Comparison of ENCODE assay signal across 20 cellular contexts in the genomic region with DNA sequence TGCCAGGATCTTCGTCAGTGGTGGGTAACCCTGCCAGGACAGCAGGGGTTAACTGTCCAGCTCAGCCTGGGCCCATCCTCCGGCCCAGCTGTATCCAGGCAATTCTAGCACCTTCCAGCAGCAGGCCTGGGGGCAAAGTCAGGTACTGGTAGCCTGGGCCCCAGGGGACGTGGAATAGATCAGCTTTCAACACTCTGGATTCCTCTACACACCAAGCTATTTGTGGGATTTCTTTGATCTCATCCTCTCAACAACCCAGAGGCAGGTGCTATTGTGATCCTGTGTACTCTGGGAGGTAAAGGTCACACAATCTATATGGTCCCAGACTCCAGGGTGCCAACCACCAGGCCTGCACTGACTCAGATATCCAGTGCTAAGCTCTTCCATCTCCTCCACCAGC. TPM values are rescaled to one million over a fixed set of nuclear protein-coding genes. Genes with fewer than 3 reads are reported as not detected.
DNase-seq lines count a peak whose midpoint lies in the region; ATAC-seq and TF ChIP-seq lines count a peak whose summit lies in the region.
"Had no signal": no experiment of that assay in that cellular context is flagged by ENCODE, and none has a peak within 500 bp of the region (broad histone marks: within the 10 kb centered on the region; RNA-seq: fewer than 3 reads in every experiment).

No MANE protein-coding gene starts in this region.

- ATAC-seq in Right ventricle myocardium superior (ENCODE audit: poor library complexity) (no peak), HCT116 (peak; percentile 27), WTC11 (no peak), HG03457 (IDR thresholded peaks at IDR 0.05; ENCODE audit: unreplicated experiment) (no peak), GM18873 (IDR thresholded peaks at IDR 0.05; ENCODE audit: low FRiP score, unreplicated experiment) (no peak)
- ATAC-seq: T-cell had no signal

- POLR2A ChIA-PET in HCT116 (lab: Charles Lee) (no interaction called here), WTC11 (lab: Charles Lee) (interaction anchor here (0.5 to 0.6 kb wide), 2 partner anchors 111 to 114 kb away, joined by 4 to 12 read pairs; no protein-coding TSS in a partner anchor)

- H3K27me3 ChIP-seq in right atrium auricular region (no peaks in the 10 kb centered on the region), HCT116 (ENCODE audit: insufficient read depth, low read length) (no peaks in the 10 kb centered on the region), trophoblast cell (ENCODE audit: insufficient read depth, low read length) (no peaks in the 10 kb centered on the region), adrenal gland (no peaks in the 10 kb centered on the region)
- H3K27me3 ChIP-seq: Peyer's patch had no signal

- no CpG with 5 or more reads among the region's 3 CpGs for WGBS in trophoblast cell (ENCODE audit: extremely low coverage, insufficient coverage, insufficient read length)
- WGBS in adrenal gland, 4 donors, result 78 to 100% (median 85%) methylated on average over 1 to 3 of the region's 3 CpGs

- RAD21 ChIA-PET in HCT116 (lab: Charles Lee; ENCODE audit: low non-redundant PET in 1 of 2, low total read pairs in 2 of 2, uncharacterized antibody in 2 of 2, unreplicated experiment in 2 of 2), result no interaction called here

- H3K79me1 ChIP-seq in trophoblast cell (ENCODE audit: low read length), result no peaks in the 10 kb centered on the region

- H3K4me1 ChIP-seq in right atrium auricular region (no peaks in the 10 kb centered on the region), HCT116 (ENCODE audit: control insufficient read depth in 1 of 2, insufficient read depth in 2 of 2, low read length in 2 of 2) (no peaks in the 10 kb centered on the region), trophoblast cell (ENCODE audit: control insufficient read depth in 1 of 2, insufficient read depth in 2 of 2, low read length in 2 of 2) (peaks cover 8 to 9% of the 10 kb centered on the region in 2 experiments), adrenal gland (replicated peaks in 1 of 2) (no peaks in the 10 kb centered on the region)
- H3K4me1 ChIP-seq: HAP-1, Peyer's patch had no signal

- H3K4ac ChIP-seq in trophoblast cell (ENCODE audit: low read depth, low read length), result no peak overlapping the region

- no peak overlapping the region for H4K91ac ChIP-seq in trophoblast cell (ENCODE audit: low read depth, low read length)

- intact Hi-C loops in Right ventricle myocardium superior (cut with DNase I) (no loop called here), HCT116 (cut with micrococcal nuclease) (no loop called here), adrenal gland (cut with DNase I) (no loop called here)

- H3K9me3 ChIP-seq in right atrium auricular region, result no peaks in the 10 kb centered on the region
- H3K9me3 ChIP-seq in HCT116 (ENCODE audit: control insufficient read depth in 1 of 2, insufficient read depth in 1 of 2, low read depth in 1 of 2, low read length in 2 of 2), result no peaks in the 10 kb centered on the region
- peaks cover 2% of the 10 kb centered on the region for H3K9me3 ChIP-seq in trophoblast cell (ENCODE audit: insufficient read depth, low read depth, low read length)
- no peaks in the 10 kb centered on the region for H3K9me3 ChIP-seq in adrenal gland (replicated peaks in 1 of 3)
- H3K9me3 ChIP-seq: HAP-1, Peyer's patch, SK-N-SH had no signal

- peaks cover 38% of the 10 kb centered on the region for H3K36me3 Mint-ChIP-seq in WTC11

- H3K9me3 Mint-ChIP-seq in WTC11, result no peaks in the 10 kb centered on the region
- H3K9me3 Mint-ChIP-seq: T-cell had no signal

- H2BK120ac ChIP-seq in trophoblast cell (ENCODE audit: insufficient read depth, low read length, poor library complexity), result no peak overlapping the region

- no peak for TF ChIP-seq RAD21 in HCT116 (IDR thresholded peaks at IDR 0.05; ENCODE audit: low read depth)

- no peak overlapping the region for H4K8ac ChIP-seq in trophoblast cell (ENCODE audit: low read depth, low read length)

- no peak overlapping the region for H3K23ac ChIP-seq in trophoblast cell (ENCODE audit: low read length)

- no peak overlapping the region for H2BK12ac ChIP-seq in trophoblast cell (ENCODE audit: low read length)

- H3K27ac Mint-ChIP-seq in WTC11, result no peak overlapping the region
- H3K27ac Mint-ChIP-seq: T-cell had no signal

- H2AFZ ChIP-seq in HCT116 (ENCODE audit: low read depth, low read length, poor library complexity, severe bottlenecking) (no peak overlapping the region), trophoblast cell (ENCODE audit: insufficient read depth, low read length, poor library complexity) (no peak overlapping the region)
- H2AFZ ChIP-seq: GM23248 had no signal

- H3K36me3 ChIP-seq in right atrium auricular region (peaks cover 1% of the 10 kb centered on the region), HCT116 (ENCODE audit: control insufficient read depth in 1 of 2, insufficient read depth in 2 of 2, low read length in 2 of 2) (no peaks in the 10 kb centered on the region), trophoblast cell (ENCODE audit: control insufficient read depth in 1 of 2, insufficient read depth in 2 of 2, low read length in 2 of 2) (peaks cover 3 to 8% of the 10 kb centered on the region in 2 experiments), adrenal gland (replicated peaks in 1 of 2) (no peaks in the 10 kb centered on the region)
- H3K36me3 ChIP-seq: HAP-1, Peyer's patch had no signal

- H2BK5ac ChIP-seq in trophoblast cell (ENCODE audit: low read depth, low read length, poor library complexity), result no peak overlapping the region

- no peaks in the 10 kb centered on the region for H3K4me1 Mint-ChIP-seq in WTC11
- H3K4me1 Mint-ChIP-seq: T-cell had no signal

- TF ChIP-seq POLR2A in HCT116 (IDR thresholded peaks at IDR 0.05; ENCODE audit: borderline replicate concordance, extremely low read depth, insufficient read depth, insufficient read length) (no peak), adrenal gland (IDR thresholded peaks at IDR 0.05) (no peak)

- H3K4me3 ChIP-seq in right atrium auricular region (no peak overlapping the region), HCT116 (replicated peaks in 1 of 2; ENCODE audit: low read depth in 1 of 2, low read length in 2 of 2) (no peak overlapping the region), trophoblast cell (ENCODE audit: low read depth, low read length) (no peak overlapping the region), adrenal gland (no peak overlapping the region)
- H3K4me3 ChIP-seq: GM23248, HAP-1, Peyer's patch had no signal

- H3K9ac ChIP-seq in HCT116 (ENCODE audit: low read length) (no peak overlapping the region), trophoblast cell (ENCODE audit: low read length) (no peak overlapping the region)
- H3K9ac ChIP-seq: GM23248, SK-N-SH had no signal

- no peaks in the 10 kb centered on the region for H3K9me2 ChIP-seq in HCT116 (ENCODE audit: insufficient read depth)
- H3K9me2 ChIP-seq: SK-N-SH had no signal

- H2AK5ac ChIP-seq in trophoblast cell (ENCODE audit: low read length), result no peak overlapping the region

- no peak overlapping the region for H3K4me3 Mint-ChIP-seq in WTC11
- H3K4me3 Mint-ChIP-seq: T-cell had no signal

- no peak overlapping the region for H3K18ac ChIP-seq in trophoblast cell (ENCODE audit: low read length)

- peak; percentile 11 for DNase-seq in Right ventricle myocardium superior
- no peak for DNase-seq in right atrium auricular region (ENCODE audit: low spot score)
- no peak for DNase-seq in HCT116 (ENCODE audit: low read depth, low spot score)
- no peak for DNase-seq in WTC11 (ENCODE audit: low spot score)
- peak; percentile 94 to 97 for DNase-seq in trophoblast cell
- no peak for DNase-seq in adrenal gland
- DNase-seq: C1 segment of cervical spinal cord; GDM1; GM23248; NCI-H1417; NCI-H187; NCI-H748 treated with DMSO at 0.1 percent for 48 hours; NK-92 treated with Interleukin-12 subunit alpha and Interleukin-12 subunit beta, amount 100 ng/mL, for 24 hours; Peyer's patch; SHP77 treated with DMSO at 0.1 percent for 48 hours; SK-N-SH; T-cell had no signal

- no peaks in the 10 kb centered on the region for H4K20me1 ChIP-seq in HCT116 (ENCODE audit: insufficient read depth)

- CTCF ChIA-PET in HCT116 (lab: Charles Lee) (no interaction called here), WTC11 (lab: Charles Lee) (interaction anchor here (0.5 to 1.7 kb wide), 3 partner anchors 20 to 216 kb away, joined by 4 to 6 read pairs (median 4); partner anchors contain the start of genes ENDOG and SH3GLB2)

- TF ChIP-seq CTCF in right atrium auricular region (IDR thresholded peaks at IDR 0.05), result no peak
- TF ChIP-seq CTCF in HCT116 (IDR thresholded peaks at IDR 0.05 in 2 of 3, conservative IDR thresholded peaks at IDR 0.05 in 1 of 3; ENCODE audit: borderline replicate concordance in 1 of 3, insufficient read depth in 1 of 3, low read depth in 2 of 3, low read length in 2 of 3), result no peak
- no peak for TF ChIP-seq CTCF in WTC11 (IDR thresholded peaks at IDR 0.05)
- no peak for TF ChIP-seq CTCF in adrenal gland (IDR thresholded peaks at IDR 0.05)

- no peak overlapping the region for H3K14ac ChIP-seq in trophoblast cell (ENCODE audit: low read length)

- no peak overlapping the region for H4K12ac ChIP-seq in trophoblast cell (ENCODE audit: low read depth, low read length)

- BruUV-seq in HCT116 (replicated peaks; lab: Mats Ljungman, UMichigan), result no TSS peak

- H3K27me3 Mint-ChIP-seq in WTC11 (ENCODE audit: low read depth), result no peaks in the 10 kb centered on the region
- H3K27me3 Mint-ChIP-seq: T-cell had no signal

- no peak overlapping the region for H3K4me2 ChIP-seq in HCT116 (ENCODE audit: low read length)
- H3K4me2 ChIP-seq in trophoblast cell (ENCODE audit: low read length), result no peak overlapping the region
- H3K4me2 ChIP-seq: SK-N-SH had no signal

- H3K79me2 ChIP-seq in HCT116 (ENCODE audit: insufficient read depth, low read length) (no peaks in the 10 kb centered on the region), trophoblast cell (ENCODE audit: control insufficient read depth, insufficient read depth, low read length, poor library complexity) (no peaks in the 10 kb centered on the region)

- H3K27ac ChIP-seq in right atrium auricular region, result no peak overlapping the region
- H3K27ac ChIP-seq in HCT116 (ENCODE audit: low read depth, low read length), result no peak overlapping the region
- H3K27ac ChIP-seq in trophoblast cell (ENCODE audit: low read depth, low read length), result no peak overlapping the region
- no peak overlapping the region for H3K27ac ChIP-seq in adrenal gland
- H3K27ac ChIP-seq: GM23248, Peyer's patch had no signal

RNA-seq across cellular contexts. Expression of gene SPOUT1, which starts 8.7 kb away (rescaled TPM):
- total RNA-seq in Right ventricle myocardium superior (15.8 TPM), right atrium auricular region (10 to 100 TPM in 1 of 2 donors, 1 to 10 TPM in 1; 8.5 to 11.6 TPM), HCT116 (2021; ENCODE audit: unreplicated experiment) (70.4 TPM), WTC11 (2021) (76.8 to 79.3 TPM (median 77.5 TPM) in 3 replicates), adrenal gland (10 to 100 TPM; 18.7 to 56.3 (median 41.0) TPM)
- polyA plus RNA-seq in HCT116 (2012), result 52.9 and 59.4 TPM in 2 replicates
- polyA plus RNA-seq in trophoblast cell (2013), result 12.7 and 12.8 TPM in 2 replicates
- polyA plus RNA-seq in adrenal gland, result 10 to 100 TPM; 20.8 to 51.6 (median 41.1) TPM

RNA-seq across cellular contexts. Expression of gene ENDOG, which starts 20.0 kb away (rescaled TPM):
- total RNA-seq in Right ventricle myocardium superior, result 89.0 TPM
- 10 to 100 TPM; 33.6 to 74.4 TPM for total RNA-seq in right atrium auricular region
- 27.2 TPM for total RNA-seq in HCT116 (2021; ENCODE audit: unreplicated experiment)
- polyA plus RNA-seq in HCT116 (2012), result 24.5 and 25.1 TPM in 2 replicates
- 25.8 to 28.7 TPM (median 25.8 TPM) in 3 replicates for total RNA-seq in WTC11 (2021)
- polyA plus RNA-seq in trophoblast cell (2013), result 9.7 and 10.2 TPM in 2 replicates
- 100 to 1,000 TPM in 1 of 8 donors, 10 to 100 TPM in 7; 26.8 to 113 (median 36.0) TPM for total RNA-seq in adrenal gland
- polyA plus RNA-seq in adrenal gland, result 10 to 100 TPM in 2 of 3 donors, 1 to 10 TPM in 1; 4.9 to 39.8 (median 19.1) TPM

RNA-seq across cellular contexts. Expression of gene KYAT1, which starts 43.4 kb away (rescaled TPM):
- total RNA-seq in Right ventricle myocardium superior (12.6 TPM), right atrium auricular region (10 to 100 TPM; 10.1 to 15.1 TPM), HCT116 (2021; ENCODE audit: unreplicated experiment) (10.1 TPM), WTC11 (2021) (31.4 to 34.1 TPM (median 33.0 TPM) in 3 replicates), adrenal gland (10 to 100 TPM in 1 of 8 donors, 1 to 10 TPM in 7; 3.5 to 10.3 (median 8.3) TPM)
- 8.2 and 9.5 TPM in 2 replicates for polyA plus RNA-seq in HCT116 (2012)
- 3.3 and 4.0 TPM in 2 replicates for polyA plus RNA-seq in trophoblast cell (2013)
- polyA plus RNA-seq in adrenal gland, result 1 to 10 TPM; 3.5 to 9.6 (median 5.8) TPM

RNA-seq across cellular contexts. Expression of gene LRRC8A, which starts 43.6 kb away (rescaled TPM):
- 20.2 TPM for total RNA-seq in Right ventricle myocardium superior
- 10 to 100 TPM; 45.3 to 65.9 TPM for total RNA-seq in right atrium auricular region
- 22.0 TPM for total RNA-seq in HCT116 (2021; ENCODE audit: unreplicated experiment)
- polyA plus RNA-seq in HCT116 (2012), result 18.5 and 23.4 TPM in 2 replicates
- 63.8 to 83.5 TPM (median 64.5 TPM) in 3 replicates for total RNA-seq in WTC11 (2021)
- 39.7 and 40.9 TPM in 2 replicates for polyA plus RNA-seq in trophoblast cell (2013)
- total RNA-seq in adrenal gland, result 10 to 100 TPM; 29.6 to 88.3 (median 42.8) TPM
- 10 to 100 TPM in 2 of 3 donors, 1 to 10 TPM in 1; 9.0 to 15.7 (median 13.0) TPM for polyA plus RNA-seq in adrenal gland

RNA-seq across cellular contexts. Expression of gene TBC1D13, which starts 51.3 kb away (rescaled TPM):
- total RNA-seq in Right ventricle myocardium superior, result 16.6 TPM
- 10 to 100 TPM; 14.2 to 17.1 TPM for total RNA-seq in right atrium auricular region
- total RNA-seq in HCT116 (2021; ENCODE audit: unreplicated experiment), result 17.5 TPM
- polyA plus RNA-seq in HCT116 (2012), result 8.7 and 12.1 TPM in 2 replicates
- 20.8 to 23.2 TPM (median 21.6 TPM) in 3 replicates for total RNA-seq in WTC11 (2021)
- polyA plus RNA-seq in trophoblast cell (2013), result 16.0 TPM in 2 replicates
- total RNA-seq in adrenal gland, result 10 to 100 TPM; 24.2 to 72.7 (median 32.7) TPM
- 10 to 100 TPM; 21.2 to 27.1 (median 27.0) TPM for polyA plus RNA-seq in adrenal gland

Comparison
In these comparisons a context has a peak if more than half of its experiments do, and no peak if none do; other contexts are left out.
1. DNase-seq: peak in Right ventricle myocardium superior (single experiment) and trophoblast cell (2 of 2); none in right atrium auricular region (single experiment), HCT116 (single experiment), WTC11 (single experiment) and adrenal gland (0 of 7).